8 cellular contexts compared by ENCODE assay signal in genomic region chr12:53098982-53099651, GRCh38. TPM values are rescaled to one million over a fixed set of nuclear protein-coding genes. Genes with fewer than 3 reads are reported as not detected.
DNase-seq lines count a peak whose midpoint lies in the region; ATAC-seq and TF ChIP-seq lines count a peak whose summit lies in the region.

No MANE protein-coding gene starts in this region.

- H3K4me1 ChIP-seq in hepatocyte (ENCODE audit: insufficient read depth) = peaks cover 37% of the 10 kb centered on the region
- H3K4me1 ChIP-seq in vagina = peaks cover 46% of the 10 kb centered on the region

- TF ChIP-seq CTCF in GM13976 (IDR thresholded peaks at IDR 0.05; ENCODE audit: borderline replicate concordance, control extremely low read depth, extremely low read depth, insufficient read depth, missing control alignments) (peak; percentile 83), astrocyte of the cerebellum (IDR thresholded peaks at IDR 0.05; ENCODE audit: low read depth, low read length, missing control alignments) (peak; percentile 96), hepatocyte (IDR thresholded peaks at IDR 0.05; ENCODE audit: poor library complexity) (peak; percentile 99), retinal pigment epithelial cell (conservative IDR thresholded peaks at IDR 0.05; ENCODE audit: low read depth, low read length) (peak; percentile 96), vagina (IDR thresholded peaks at IDR 0.05) (peak; percentile 91 to 99 (median 99))

- H3K27ac ChIP-seq in hepatocyte (peak overlapping the region; percentile 88), vagina (peak overlapping the region; percentile 84)

- intact Hi-C loops in vagina (cut with DNase I) = loop anchor here (1.0 to 10.0 kb wide), 2 partner anchors 33 to 54 kb away; no protein-coding TSS in a partner anchor

- ATAC-seq in GM18868 (IDR thresholded peaks at IDR 0.05; ENCODE audit: unreplicated experiment) = no peak

- in situ Hi-C loops in GM13976 (cut with MboI; ENCODE audit: low sequenced_read_pairs, unreplicated experiment) (no loop called here), astrocyte of the cerebellum (cut with HindIII; ENCODE audit: low sequenced_read_pairs) (no loop called here)

- peak overlapping the region; percentile 61 for H3K4me3 ChIP-seq in astrocyte of the cerebellum (ENCODE audit: low read depth, low read length)
- H3K4me3 ChIP-seq in hepatocyte = no peak overlapping the region
- H3K4me3 ChIP-seq in retinal pigment epithelial cell (ENCODE audit: low read length) = peak overlapping the region; percentile 61
- peak overlapping the region; percentile 58 to 70 for H3K4me3 ChIP-seq in vagina

- no peaks in the 10 kb centered on the region for H3K79me2 ChIP-seq in hepatocyte

- H3K9me3 ChIP-seq in hepatocyte (ENCODE audit: low read depth) = no peaks in the 10 kb centered on the region
- H3K9me3 ChIP-seq in vagina = no peaks in the 10 kb centered on the region

- peak overlapping the region; percentile 99 for H3K4me2 ChIP-seq in hepatocyte

- 15% methylated on average over 6 of the region's 6 CpGs for WGBS in hepatocyte (ENCODE audit: low lambda C conversion rate, missing lambda C conversion rate)

- no peak overlapping the region for H2AFZ ChIP-seq in hepatocyte

- H3K36me3 ChIP-seq in hepatocyte (replicated peaks; ENCODE audit: insufficient read depth, low read depth) (no peaks in the 10 kb centered on the region), vagina (peaks cover 0 to 14% of the 10 kb centered on the region in 2 donors)

- TF ChIP-seq POLR2A in vagina (IDR thresholded peaks at IDR 0.05) = peak in 1 of 2 donors; percentile 37

- no peaks in the 10 kb centered on the region for H3K9me2 ChIP-seq in hepatocyte (replicated peaks; ENCODE audit: insufficient read depth)

- H3K27me3 ChIP-seq in hepatocyte = no peaks in the 10 kb centered on the region
- no peaks in the 10 kb centered on the region for H3K27me3 ChIP-seq in vagina

- DNase-seq in GM13976 (ENCODE audit: low spot score) = peak; percentile 89
- DNase-seq in NCI-H2029 (lab: John Stamatoyannopoulos, UW) = peak; percentile 54
- DNase-seq in T-helper 9 cell = peak; percentile 91
- peak; percentile 79 for DNase-seq in astrocyte of the cerebellum (ENCODE audit: low read depth)
- peak; percentile 92 for DNase-seq in hepatocyte (ENCODE audit: low spot score)
- peak; percentile 87 for DNase-seq in retinal pigment epithelial cell (ENCODE audit: low read depth)
- peak in 1 of 2 donors; percentile 96 for DNase-seq in vagina (ENCODE audit: extremely low spot score in 2 of 2)

- H4K20me1 ChIP-seq in hepatocyte (ENCODE audit: insufficient read depth, poor library complexity, severe bottlenecking) = no peaks in the 10 kb centered on the region

RNA-seq across cellular contexts. Expression of gene IGFBP6, which starts 1.6 kb away (rescaled TPM):
- total RNA-seq in hepatocyte = 21.8 and 25.1 TPM in 2 replicates
- 81.2 and 86.0 TPM in 2 replicates for polyA plus RNA-seq in hepatocyte
- total RNA-seq in vagina = 684 TPM

RNA-seq across cellular contexts. Expression of gene SOAT2, which starts 4.2 kb away (rescaled TPM):
- total RNA-seq in hepatocyte = 18.9 and 21.8 TPM in 2 replicates
- 28.9 and 29.4 TPM in 2 replicates for polyA plus RNA-seq in hepatocyte
- 0.74 TPM for total RNA-seq in vagina

RNA-seq across cellular contexts. Expression of gene SPRYD3, which starts 19.9 kb away (rescaled TPM):
- total RNA-seq in hepatocyte (19.3 and 20.9 TPM in 2 replicates), vagina (27.0 TPM)
- polyA plus RNA-seq in hepatocyte = 24.6 and 25.8 TPM in 2 replicates

RNA-seq across cellular contexts. Expression of gene TNS2, which starts 49.3 kb away (rescaled TPM):
- total RNA-seq in hepatocyte = 15.9 and 16.9 TPM in 2 replicates
- polyA plus RNA-seq in hepatocyte = 32.2 and 41.8 TPM in 2 replicates
- total RNA-seq in vagina = 235 TPM

Comparison
In these comparisons a context has a peak if more than half of its experiments do, and no peak if none do; other contexts are left out.
1. RNA of gene IGFBP6, which starts 1.6 kb away (total RNA-seq): 684 TPM in vagina (single experiment); 21.8 to 25.1 TPM in hepatocyte; every median in the first group is over 10 times any median in the second.
2. RNA of gene SOAT2, which starts 4.2 kb away (total RNA-seq): 18.9 to 21.8 TPM in hepatocyte; 0.74 TPM in vagina (single experiment); every median in the first group is over 10 times any median in the second.
3. Peak in every context shown above with its lines, with median percentiles within 50 percentile points of each other: CTCF ChIP-seq.